Comparison of ENCODE assay signal across 9 cellular contexts in genomic region chr10:104336829-104337526, GRCh38. TPM values are rescaled to one million over a fixed set of nuclear protein-coding genes. Genes with fewer than 3 reads are reported as not detected.
DNase-seq lines count a peak whose midpoint lies in the region; ATAC-seq and TF ChIP-seq lines count a peak whose summit lies in the region.
"Had no signal": no experiment of that assay in that cellular context is flagged by ENCODE, and none has a peak within 500 bp of the region (broad histone marks: within the 10 kb centered on the region; RNA-seq: fewer than 3 reads in every experiment).

No MANE protein-coding gene starts in this region.

- 22 to 43% methylated on average over 14 of the region's 14 CpGs for WGBS in thyroid gland, 2 donors

- H3K4me3 ChIP-seq in thyroid gland (replicated peaks in 1 of 3), result peak overlapping the region in 2 of 3 donors; percentile 86 to 92

- no peak for TF ChIP-seq POLR2A in thyroid gland (IDR thresholded peaks at IDR 0.05)

- peak overlapping the region; percentile 92 for H3K4me3 Mint-ChIP-seq in activated naive CD4-positive, alpha-beta T cell treated with anti-CD3 and anti-CD28 coated beads, Interleukin-2, amount 50 U/mL, for 24 hours

- H3K36me3 ChIP-seq in thyroid gland, result no peaks in the 10 kb centered on the region
- H3K36me3 ChIP-seq: pancreas had no signal

- H3K27ac ChIP-seq in thyroid gland, result peak overlapping the region; percentile 90 to 99 (median 98)

- H3K27me3 Mint-ChIP-seq in activated naive CD4-positive, alpha-beta T cell treated with anti-CD3 and anti-CD28 coated beads, Interleukin-2, amount 50 U/mL, for 24 hours, result no peaks in the 10 kb centered on the region

- H3K4me1 ChIP-seq in thyroid gland, result peaks cover 62 to 63% of the 10 kb centered on the region in 2 donors

- peaks cover 55% of the 10 kb centered on the region for H3K4me1 Mint-ChIP-seq in activated naive CD4-positive, alpha-beta T cell treated with anti-CD3 and anti-CD28 coated beads, Interleukin-2, amount 50 U/mL, for 24 hours

- H3K9me3 Mint-ChIP-seq in activated naive CD4-positive, alpha-beta T cell treated with anti-CD3 and anti-CD28 coated beads, Interleukin-2, amount 50 U/mL, for 24 hours, result no peaks in the 10 kb centered on the region

- H3K27me3 ChIP-seq in thyroid gland, result no peaks in the 10 kb centered on the region
- H3K27me3 ChIP-seq: pancreas had no signal

- no peaks in the 10 kb centered on the region for H3K36me3 Mint-ChIP-seq in activated naive CD4-positive, alpha-beta T cell treated with anti-CD3 and anti-CD28 coated beads, Interleukin-2, amount 50 U/mL, for 24 hours

- H3K27ac Mint-ChIP-seq in activated naive CD4-positive, alpha-beta T cell treated with anti-CD3 and anti-CD28 coated beads, Interleukin-2, amount 50 U/mL, for 24 hours, result peak overlapping the region; percentile 100

- peak; percentile 3 for ATAC-seq in HG03460 (IDR thresholded peaks at IDR 0.05; ENCODE audit: unreplicated experiment)
- ATAC-seq in left lobe of liver, result peak; percentile 67

- no peaks in the 10 kb centered on the region for H3K9me3 ChIP-seq in thyroid gland
- H3K9me3 ChIP-seq: pancreas had no signal

- intact Hi-C loops in thyroid gland (cut with DNase I), result no loop called here

- DNase-seq in activated naive CD4-positive, alpha-beta T cell treated with anti-CD3 and anti-CD28 coated beads, Interleukin-2, amount 50 U/mL, for 16 hours, result no peak
- DNase-seq in amniotic epithelial cell (ENCODE audit: low read depth), result peak; percentile 89
- DNase-seq in left lobe of liver (ENCODE audit: low spot score), result peak; percentile 79
- no peak for DNase-seq in thyroid gland
- no peak for DNase-seq in NCI-H1105 (lab: John Stamatoyannopoulos, UW)
- no peak for DNase-seq in nucleus accumbens (lab: John Stamatoyannopoulos, UW)

- no peak for TF ChIP-seq CTCF in thyroid gland (IDR thresholded peaks at IDR 0.05)

RNA-seq across cellular contexts. Expression of gene ITPRIP, which starts 1.3 kb away (rescaled TPM):
- total RNA-seq in left lobe of liver (4.5 TPM), thyroid gland (10 to 100 TPM; 28.0 to 44.2 (median 29.4) TPM)

RNA-seq across cellular contexts. Expression of gene CFAP58, which starts 16.7 kb away (rescaled TPM):
- total RNA-seq in left lobe of liver, result 0.15 TPM
- 1 to 10 TPM; 1.0 to 1.6 (median 1.2) TPM for total RNA-seq in thyroid gland

Comparison
In these comparisons a context has a peak if more than half of its experiments do, and no peak if none do; other contexts are left out.
1. DNase-seq: peak in amniotic epithelial cell (single experiment) and left lobe of liver (single experiment); none in activated naive CD4-positive, alpha-beta T cell treated with anti-CD3 and anti-CD28 coated beads, Interleukin-2, amount 50 U/mL, for 16 hours (single experiment), thyroid gland (0 of 2), NCI-H1105 (single experiment) and nucleus accumbens (0 of 56).